In the genomic region with DNA sequence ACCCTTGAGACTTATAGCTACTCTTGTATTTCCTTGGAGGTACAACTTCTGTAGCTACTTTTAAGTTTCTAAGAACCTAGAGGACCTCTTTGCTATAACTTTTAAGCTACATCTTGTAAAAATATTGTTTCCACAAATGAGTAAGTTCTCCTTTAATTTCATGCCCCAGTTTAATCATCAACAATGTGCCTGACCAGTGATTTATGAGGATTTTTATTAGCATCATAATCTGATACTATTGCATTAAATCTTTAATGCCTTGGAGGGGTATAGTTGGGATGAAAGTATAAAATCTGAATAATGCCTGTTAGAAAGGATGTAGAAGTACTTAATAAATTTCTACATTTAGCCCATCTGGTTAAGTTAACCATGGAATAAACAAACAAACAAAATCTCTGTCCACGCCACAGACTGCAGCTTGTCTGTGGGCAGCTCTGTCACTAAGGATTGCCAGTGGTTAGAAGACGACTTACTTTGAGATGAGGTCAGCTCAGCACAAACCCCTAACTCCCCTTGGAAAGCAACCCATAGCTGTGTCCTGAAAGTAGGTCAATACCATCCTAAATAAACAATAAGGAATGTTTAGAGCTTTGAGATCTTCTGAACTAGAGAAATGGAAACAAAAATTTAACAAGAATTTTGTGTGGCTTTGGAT, we compare ENCODE assay signal across 25 cellular contexts. TPM values are rescaled to one million over a fixed set of nuclear protein-coding genes. Genes with fewer than 3 reads are reported as not detected.
DNase-seq lines count a peak whose midpoint lies in the region; ATAC-seq and TF ChIP-seq lines count a peak whose summit lies in the region.
"Had no signal": no experiment of that assay in that cellular context is flagged by ENCODE, and none has a peak within 500 bp of the region (broad histone marks: within the 10 kb centered on the region; RNA-seq: fewer than 3 reads in every experiment).

No MANE protein-coding gene starts in this region.

- H3K14ac ChIP-seq in IMR-90 (replicated peaks; ENCODE audit: low read depth, low read length), result 0 out of 2 replicates have a peak overlapping the region, but pooled peaks have one; percentile 52

- peak overlapping the region; percentile 71 for H2AK9ac ChIP-seq in IMR-90 (replicated peaks; ENCODE audit: low read depth, low read length, poor library complexity)

- peaks cover 10% of the 10 kb centered on the region; the same call in 1 of the 2 replicates for H4K20me1 ChIP-seq in IMR-90 (ENCODE audit: insufficient read depth, low read length)

- H2BK15ac ChIP-seq in IMR-90 (ENCODE audit: low read depth, low read length), result no peak overlapping the region

- no peak overlapping the region for H3K4me3 ChIP-seq in IMR-90 (ENCODE audit: insufficient read depth, low read depth, low read length)
- no peak overlapping the region for H3K4me3 ChIP-seq in choroid plexus epithelial cell (ENCODE audit: low read depth, low read length)
- H3K4me3 ChIP-seq in psoas muscle, result peak overlapping the region; percentile 20
- H3K4me3 ChIP-seq: heart left ventricle, left lung had no signal

- H3K27me3 ChIP-seq in IMR-90 (ENCODE audit: control insufficient read depth, insufficient read depth, low read length), result no peaks in the 10 kb centered on the region
- H3K27me3 ChIP-seq in psoas muscle (ENCODE audit: insufficient read depth in 3 of 3, low read length in 2 of 3), result no peaks in the 10 kb centered on the region
- H3K27me3 ChIP-seq: heart left ventricle, left lung had no signal

- H3K9me1 ChIP-seq in IMR-90 (ENCODE audit: insufficient read depth, low read length), result peaks cover 5% of the 10 kb centered on the region; the same call in 1 of the 2 replicates

- CTCF ChIA-PET in IMR-90 (lab: Yijun Ruan, JAX), result interaction anchor here (0.8 kb wide), 1 partner anchor 39 kb away, joined by 3 read pairs; no protein-coding TSS in a partner anchor

- no peak overlapping the region for H4K8ac ChIP-seq in IMR-90 (ENCODE audit: low read depth in 2 of 2, low read length in 2 of 2)

- H3K27ac ChIP-seq in C4-2B (peak overlapping the region; percentile 33; the same call in 1 of the 2 replicates), IMR-90 (ENCODE audit: insufficient read depth, low read length) (no peak overlapping the region), psoas muscle (peak overlapping the region; percentile 74)
- H3K27ac ChIP-seq: heart left ventricle, KMS-11, left lung, WERI-Rb-1 had no signal

- TF ChIP-seq CTCF in C4-2B (conservative IDR thresholded peaks at IDR 0.05), result no peak
- TF ChIP-seq CTCF in IMR-90 (conservative IDR thresholded peaks at IDR 0.05; ENCODE audit: low read depth, low read length), result no peak
- TF ChIP-seq CTCF in choroid plexus epithelial cell (conservative IDR thresholded peaks at IDR 0.05; ENCODE audit: low read depth, low read length), result no peak
- TF ChIP-seq CTCF in psoas muscle (IDR thresholded peaks at IDR 0.05), result no peak

- no peak overlapping the region for H2AFZ ChIP-seq in IMR-90 (replicated peaks; ENCODE audit: low read length, poor library complexity)

- no peak overlapping the region for H3K56ac ChIP-seq in IMR-90 (ENCODE audit: extremely low read depth, insufficient read depth, low read length)

- H2BK5ac ChIP-seq in IMR-90 (ENCODE audit: low read depth, low read length, poor library complexity, severe bottlenecking), result no peak overlapping the region

- H3K18ac ChIP-seq in IMR-90 (ENCODE audit: low read depth, low read length), result no peak overlapping the region

- H2BK20ac ChIP-seq in IMR-90 (ENCODE audit: low read depth, low read length), result no peak overlapping the region

- BruUV-seq in IMR-90 (replicated peaks; lab: Mats Ljungman, UMichigan), result no TSS peak

- WGBS in IMR-90 (ENCODE audit: extremely low coverage in 2 of 2, insufficient read length in 1 of 2), 2 experiments, result no CpG with 5 or more reads among the region's 2 CpGs
- WGBS in psoas muscle, 3 donors, result 25 to 34% (median 33%) methylated on average over 2 of the region's 2 CpGs

- H4K91ac ChIP-seq in IMR-90 (ENCODE audit: insufficient read depth, low read depth, low read length), result no peak overlapping the region

- no peaks in the 10 kb centered on the region for H3K36me3 ChIP-seq in IMR-90 (ENCODE audit: control insufficient read depth, insufficient read depth, low read length)
- no peaks in the 10 kb centered on the region for H3K36me3 ChIP-seq in psoas muscle (ENCODE audit: insufficient read depth in 1 of 2, low read depth in 1 of 2)
- H3K36me3 ChIP-seq: heart left ventricle, left lung, WERI-Rb-1 had no signal

- H3K4me1 ChIP-seq in IMR-90 (ENCODE audit: control insufficient read depth, insufficient read depth, low read length) (peaks cover 6% of the 10 kb centered on the region), psoas muscle (peaks cover 89% of the 10 kb centered on the region)

- H3K4ac ChIP-seq in IMR-90 (ENCODE audit: low read depth, low read length), result no peak overlapping the region

- dilution Hi-C loops in IMR-90 (cut with HindIII; ENCODE audit: low sequenced_read_pairs, unreplicated experiment), result no loop called here

- no peak for TF ChIP-seq POLR2A in IMR-90 (IDR thresholded peaks at IDR 0.05; ENCODE audit: low read depth, low read length)

- peaks cover 17 to 33% of the 10 kb centered on the region in 2 experiments; a peak in 3 of 4 replicates for H3K79me1 ChIP-seq in IMR-90 (ENCODE audit: low read depth in 1 of 2, low read length in 2 of 2)

- 0 out of 2 replicates have a peak overlapping the region, but pooled peaks have one; percentile 31 for H2AK5ac ChIP-seq in IMR-90 (ENCODE audit: low read depth, low read length)

- peak overlapping the region; percentile 22; the same call in 1 of the 2 replicates for H3K4me2 ChIP-seq in IMR-90 (ENCODE audit: low read depth, low read length)
- H3K4me2 ChIP-seq: KMS-11 had no signal

- in situ Hi-C loops in IMR-90 (cut with MboI; ENCODE audit: low sequenced_read_pairs), result no loop called here

- TF ChIP-seq RAD21 in IMR-90 (IDR thresholded peaks at IDR 0.05; ENCODE audit: low read length), result no peak

- H3K23ac ChIP-seq in IMR-90 (ENCODE audit: low read depth, low read length), result 0 out of 2 replicates have a peak overlapping the region, but pooled peaks have one; percentile 59

- POLR2A ChIA-PET in IMR-90 (lab: Charles Lee; ENCODE audit: unreplicated experiment), result no interaction called here

- H4K5ac ChIP-seq in IMR-90 (ENCODE audit: low read depth, low read length), result no peak overlapping the region

- intact Hi-C loops in IMR-90 (cut with micrococcal nuclease), result no loop called here
- intact Hi-C loops in psoas muscle (cut with DNase I), result no loop called here

- no peak overlapping the region for H2BK120ac ChIP-seq in IMR-90 (ENCODE audit: low read depth, low read length)

- peak; percentile 4 for DNase-seq in IMR-90
- DNase-seq in choroid plexus epithelial cell (ENCODE audit: low read depth), result peak; percentile 16
- no peak for DNase-seq in psoas muscle
- no peak for DNase-seq in SW480 (ENCODE audit: low spot score)
- DNase-seq in activated T-cell treated with anti-CD3 and anti-CD28 coated beads, Interleukin-2, amount 50 U/mL, for 48 hours, result no peak
- DNase-seq: activated CD4-positive, alpha-beta T cell treated with anti-CD3 and anti-CD28 coated beads, Interleukin-2, amount 50 U/mL, for 1 hour; activated naive CD8-positive, alpha-beta T cell treated with anti-CD3 and anti-CD28 coated beads for 36 hours; CD4-positive, alpha-beta T cell; GOT3; heart left ventricle; left lung; MV-4-11; naive thymus-derived CD8-positive, alpha-beta T cell; NCI-H146; NCI-H2171; NCI-H524 treated with DMSO at 0.1 percent for 48 hours; right cardiac atrium; RPMI8226; stimulated activated CD4-positive, alpha-beta T cell treated with anti-CD3 and anti-CD28 coated beads, Interleukin-12 subunit alpha, Interleukin-12 subunit beta, amount 100 ng/mL, for 4 hours; stimulated activated CD4-positive, alpha-beta T cell treated with anti-CD3 and anti-CD28 coated beads, Interleukin-4, amount 100 ng/mL, for 24 hours; stimulated activated naive B cell treated with anti-CD40 and anti-IgM and Interleukin-4, amounts not matched to agents 10 μg/mL and 1 μg/mL and 100 μg/mL, for 72 hours; WERI-Rb-1 had no signal

- H3K9me3 ChIP-seq in IMR-90 (ENCODE audit: control insufficient read depth, insufficient read depth, low read length) (no peaks in the 10 kb centered on the region), psoas muscle (no peaks in the 10 kb centered on the region)
- H3K9me3 ChIP-seq: heart left ventricle, left lung had no signal

- H3K9ac ChIP-seq in IMR-90 (ENCODE audit: low read depth, low read length), result no peak overlapping the region
- H3K9ac ChIP-seq: KMS-11 had no signal

- ATAC-seq in IMR-90 (ENCODE audit: low read depth), result peak; percentile 58
- peak in 1 of 4 donors; percentile 59 for ATAC-seq in psoas muscle
- no peak for ATAC-seq in GM18868 (IDR thresholded peaks at IDR 0.05; ENCODE audit: unreplicated experiment)
- ATAC-seq: heart left ventricle; left lung; naive thymus-derived CD8-positive, alpha-beta T cell; right cardiac atrium; stimulated activated naive B cell treated with anti-CD40 and anti-IgM and Interleukin-4, amounts not matched to agents 10 μg/mL and 1 μg/mL and 100 μg/mL, for 72 hours had no signal

TF ChIP-seq in IMR-90, 13 proteins besides CTCF, POLR2A, EP300 and RAD21:
- TF ChIP-seq FOS (IDR thresholded peaks at IDR 0.05; ENCODE audit: low read depth, low read length) (no peak), USF2 (IDR thresholded peaks at IDR 0.05; ENCODE audit: low read depth, low read length) (no peak), NFE2L2 (IDR thresholded peaks at IDR 0.05; ENCODE audit: low read depth, low read length) (no peak)

RNA-seq across cellular contexts. Expression of gene UBE2D1, which starts 18.3 kb away (rescaled TPM):
- total RNA-seq in IMR-90 (2012; rRNA removed), result 9.1 and 15.8 TPM in 2 replicates
- 9.5 and 9.7 TPM in 2 replicates for polyA plus RNA-seq in IMR-90 (2012; rRNA removed)
- polyA plus RNA-seq in IMR-90 (2012; cell fraction: cytosol; rRNA removed), result 9.3 and 11.2 TPM in 2 replicates
- polyA plus RNA-seq in IMR-90 (2012; cell fraction: nucleus; rRNA removed; ENCODE audit: low replicate concordance), result 2.4 and 6.1 TPM in 2 replicates
- total RNA-seq in psoas muscle, result 100 to 1,000 TPM in 1 of 4 donors, 10 to 100 TPM in 3; 36.6 to 115 (median 46.6) TPM
- polyA plus RNA-seq in psoas muscle, result 100 to 1,000 TPM in 2 of 3 donors, 10 to 100 TPM in 1; 23.8 to 120 (median 104) TPM

RNA-seq across cellular contexts. Expression of gene TFAM, which starts 32.1 kb away (rescaled TPM):
- 16.7 and 26.1 TPM in 2 replicates for total RNA-seq in IMR-90 (2012; rRNA removed)
- 7.6 and 8.7 TPM in 2 replicates for polyA plus RNA-seq in IMR-90 (2012; rRNA removed)
- polyA plus RNA-seq in IMR-90 (2012; cell fraction: cytosol; rRNA removed), result 4.7 and 10.8 TPM in 2 replicates
- polyA plus RNA-seq in IMR-90 (2012; cell fraction: nucleus; rRNA removed; ENCODE audit: low replicate concordance), result 2.5 and 3.7 TPM in 2 replicates
- 10 to 100 TPM; 22.7 to 36.0 (median 30.2) TPM for total RNA-seq in psoas muscle
- 10 to 100 TPM; 10.0 to 24.4 (median 18.7) TPM for polyA plus RNA-seq in psoas muscle

Comparison
In these comparisons a context has a peak if more than half of its experiments do, and no peak if none do; other contexts are left out.
1. DNase-seq: peak in IMR-90 (single experiment) and choroid plexus epithelial cell (single experiment); none in psoas muscle (0 of 2), SW480 (single experiment) and activated T-cell treated with anti-CD3 and anti-CD28 coated beads, Interleukin-2, amount 50 U/mL, for 48 hours (0 of 2).